In genomic region chr2:38454081-38454480, GRCh38 we compare ENCODE assay signal across 26 cellular contexts.
"Had no signal": no experiment of that assay in that cellular context is flagged by ENCODE, and none has a peak within 500 bp of the region (broad histone marks: within the 10 kb centered on the region; RNA-seq: fewer than 3 reads in every experiment).

No MANE protein-coding gene starts in this region.

- DNase-seq: dermis blood vessel endothelial cell; effector memory CD8-positive, alpha-beta T cell; hypothalamus; immature natural killer cell; islet precursor cell; left ventricle myocardium superior; lower lobe of right lung; natural killer cell; nucleus accumbens; ovary; posterior cingulate gyrus; psoas muscle; right cardiac atrium; sigmoid colon; stimulated activated CD4-positive, alpha-beta T cell treated with anti-CD3 and anti-CD28 coated beads, Interleukin-2, amount 100 ng/mL, for 24 hours; stimulated activated CD4-positive, alpha-beta T cell treated with anti-CD3 and anti-CD28 coated beads, Interleukin-4, amount 100 ng/mL, for 24 hours; stimulated activated naive CD4-positive, alpha-beta T cell treated with Interleukin-2 at 50 U/mL for 16 hours; substantia nigra; testis; tibial artery; upper lobe of left lung had no signal

- H3K4me1 Mint-ChIP-seq: immature natural killer cell; memory B cell; natural killer cell; neural progenitor cell; stimulated activated effector memory CD8-positive, alpha-beta T cell treated with anti-CD3 and anti-CD28 coated beads, Interleukin-12 subunit alpha, Interleukin-12 subunit beta, amount 100 ng/mL, for 72 hours had no signal

- H3K27ac Mint-ChIP-seq: effector memory CD8-positive, alpha-beta T cell; immature natural killer cell; memory B cell; natural killer cell; neural progenitor cell; stimulated activated effector memory CD8-positive, alpha-beta T cell treated with anti-CD3 and anti-CD28 coated beads, Interleukin-12 subunit alpha, Interleukin-12 subunit beta, amount 100 ng/mL, for 72 hours had no signal

- H3K4me3 Mint-ChIP-seq: effector memory CD8-positive, alpha-beta T cell; immature natural killer cell; memory B cell; natural killer cell; neural progenitor cell; stimulated activated effector memory CD8-positive, alpha-beta T cell treated with anti-CD3 and anti-CD28 coated beads, Interleukin-12 subunit alpha, Interleukin-12 subunit beta, amount 100 ng/mL, for 72 hours had no signal

- H3K9me3 ChIP-seq: esophagus muscularis mucosa, lower lobe of right lung, ovary, psoas muscle, sigmoid colon, testis, tibial artery, upper lobe of left lung had no signal

- ATAC-seq: effector memory CD8-positive, alpha-beta T cell; left ventricle myocardium superior; lower lobe of right lung; psoas muscle; right cardiac atrium had no signal

- H3K36me3 ChIP-seq: esophagus muscularis mucosa, lower lobe of right lung, neural progenitor cell, ovary, sigmoid colon, tibial artery, upper lobe of left lung had no signal

- H3K36me3 Mint-ChIP-seq: immature natural killer cell; natural killer cell; neural progenitor cell; stimulated activated effector memory CD8-positive, alpha-beta T cell treated with anti-CD3 and anti-CD28 coated beads, Interleukin-12 subunit alpha, Interleukin-12 subunit beta, amount 100 ng/mL, for 72 hours had no signal

- H3K4me1 ChIP-seq: esophagus muscularis mucosa, lower lobe of right lung, neural progenitor cell, psoas muscle, testis, tibial artery, upper lobe of left lung had no signal

- H3K27me3 ChIP-seq: esophagus muscularis mucosa, neural progenitor cell, ovary, sigmoid colon, testis, tibial artery, upper lobe of left lung had no signal

- H3K27ac ChIP-seq: coronary artery, esophagus muscularis mucosa, lower lobe of right lung, neural progenitor cell, ovary, psoas muscle, sigmoid colon, testis, tibial artery, upper lobe of left lung had no signal

- H3K4me3 ChIP-seq: coronary artery, esophagus muscularis mucosa, lower lobe of right lung, neural progenitor cell, ovary, psoas muscle, sigmoid colon, testis, tibial artery, upper lobe of left lung had no signal

- H3K9me3 Mint-ChIP-seq: effector memory CD8-positive, alpha-beta T cell; memory B cell; natural killer cell; neural progenitor cell; stimulated activated effector memory CD8-positive, alpha-beta T cell treated with anti-CD3 and anti-CD28 coated beads, Interleukin-12 subunit alpha, Interleukin-12 subunit beta, amount 100 ng/mL, for 72 hours had no signal
